Comparison of ENCODE assay signal across 15 cellular contexts in genomic region chr2:199258291-199258690, GRCh38.
DNase-seq lines count a peak whose midpoint lies in the region; ATAC-seq and TF ChIP-seq lines count a peak whose summit lies in the region.
"Had no signal": no experiment of that assay in that cellular context is flagged by ENCODE, and none has a peak within 500 bp of the region (broad histone marks: within the 10 kb centered on the region; RNA-seq: fewer than 3 reads in every experiment).

No MANE protein-coding gene starts in this region.

- peaks cover 3% of the 10 kb centered on the region for H3K9me3 ChIP-seq in aorta (ENCODE audit: control insufficient read depth, low read length)

- H3K4me3 ChIP-seq in AG09309 (ENCODE audit: control insufficient read depth, low read depth, low read length) (no peak overlapping the region), GM12875 (ENCODE audit: low read depth, low read length) (no peak overlapping the region), epithelial cell of esophagus (ENCODE audit: low read length) (no peak overlapping the region), aorta (ENCODE audit: low read length in 2 of 2) (no peak overlapping the region)
- H3K4me3 ChIP-seq: right atrium auricular region, SJSA1, stomach had no signal

- H3K4me1 ChIP-seq in aorta (ENCODE audit: control insufficient read depth in 1 of 2, insufficient read depth in 2 of 2, low read length in 2 of 2): no peaks in the 10 kb centered on the region
- H3K4me1 ChIP-seq: right atrium auricular region, stomach had no signal

- H3K36me3 ChIP-seq in aorta (ENCODE audit: control insufficient read depth in 1 of 2, insufficient read depth in 2 of 2, low read length in 1 of 2): no peaks in the 10 kb centered on the region
- H3K36me3 ChIP-seq: right atrium auricular region, SJSA1, stomach had no signal

- H3K27ac ChIP-seq in aorta (ENCODE audit: low read depth in 1 of 2, low read length in 2 of 2): no peak overlapping the region
- H3K27ac ChIP-seq: right atrium auricular region, SJSA1, stomach had no signal

- peak; percentile 52 for TF ChIP-seq CTCF in AG09309 (IDR thresholded peaks at IDR 0.05; ENCODE audit: control insufficient read depth, insufficient read depth, low read depth, low read length, missing control alignments)
- TF ChIP-seq CTCF in GM12875 (IDR thresholded peaks at IDR 0.05; ENCODE audit: borderline replicate concordance, insufficient read depth, low read depth, low read length): peak; percentile 11; the same call in 1 of the 2 replicates
- TF ChIP-seq CTCF in epithelial cell of esophagus (IDR thresholded peaks at IDR 0.05; ENCODE audit: insufficient read depth, low read depth, low read length, missing control alignments): peak; percentile 22

- H3K27me3 ChIP-seq in aorta (ENCODE audit: control insufficient read depth in 1 of 2, insufficient read depth in 2 of 2, low read length in 1 of 2): no peaks in the 10 kb centered on the region
- H3K27me3 ChIP-seq: right atrium auricular region, SJSA1, stomach had no signal

- intact Hi-C loops in left cardiac atrium (cut with DNase I) (no loop called here), aorta (cut with DNase I) (no loop called here)

- no peak for ATAC-seq in left cardiac atrium
- no peak for ATAC-seq in aorta (ENCODE audit: low FRiP score)

- DNase-seq in AG09309 (ENCODE audit: low read depth) (no peak), OCI-M1 (lab: John Stamatoyannopoulos, UW) (peak; percentile 36), epithelial cell of esophagus (ENCODE audit: low read depth) (no peak), NCI-H748 (lab: John Stamatoyannopoulos, UW; ENCODE audit: unreplicated experiment) (no peak), left cardiac atrium (no peak), aorta (no peak)
- DNase-seq in activated naive CD4-positive, alpha-beta T cell treated with anti-CD3 and anti-CD28 coated beads, Interleukin-2, amount 50 U/mL, for 16 hours: no peak
- DNase-seq: CD4-positive, CD25-positive, alpha-beta regulatory T cell; foreskin melanocyte; kidney glomerular epithelial cell; NCI-H1048; stomach had no signal
